Comparison of ENCODE assay signal across 8 cellular contexts in genomic region chr17:38428150-38428642, GRCh38. TPM values are rescaled to one million over a fixed set of nuclear protein-coding genes. Genes with fewer than 3 reads are reported as not detected.
DNase-seq lines count a peak whose midpoint lies in the region; ATAC-seq, FAIRE-seq and TF ChIP-seq lines count a peak whose summit lies in the region.

A gene with protein sequence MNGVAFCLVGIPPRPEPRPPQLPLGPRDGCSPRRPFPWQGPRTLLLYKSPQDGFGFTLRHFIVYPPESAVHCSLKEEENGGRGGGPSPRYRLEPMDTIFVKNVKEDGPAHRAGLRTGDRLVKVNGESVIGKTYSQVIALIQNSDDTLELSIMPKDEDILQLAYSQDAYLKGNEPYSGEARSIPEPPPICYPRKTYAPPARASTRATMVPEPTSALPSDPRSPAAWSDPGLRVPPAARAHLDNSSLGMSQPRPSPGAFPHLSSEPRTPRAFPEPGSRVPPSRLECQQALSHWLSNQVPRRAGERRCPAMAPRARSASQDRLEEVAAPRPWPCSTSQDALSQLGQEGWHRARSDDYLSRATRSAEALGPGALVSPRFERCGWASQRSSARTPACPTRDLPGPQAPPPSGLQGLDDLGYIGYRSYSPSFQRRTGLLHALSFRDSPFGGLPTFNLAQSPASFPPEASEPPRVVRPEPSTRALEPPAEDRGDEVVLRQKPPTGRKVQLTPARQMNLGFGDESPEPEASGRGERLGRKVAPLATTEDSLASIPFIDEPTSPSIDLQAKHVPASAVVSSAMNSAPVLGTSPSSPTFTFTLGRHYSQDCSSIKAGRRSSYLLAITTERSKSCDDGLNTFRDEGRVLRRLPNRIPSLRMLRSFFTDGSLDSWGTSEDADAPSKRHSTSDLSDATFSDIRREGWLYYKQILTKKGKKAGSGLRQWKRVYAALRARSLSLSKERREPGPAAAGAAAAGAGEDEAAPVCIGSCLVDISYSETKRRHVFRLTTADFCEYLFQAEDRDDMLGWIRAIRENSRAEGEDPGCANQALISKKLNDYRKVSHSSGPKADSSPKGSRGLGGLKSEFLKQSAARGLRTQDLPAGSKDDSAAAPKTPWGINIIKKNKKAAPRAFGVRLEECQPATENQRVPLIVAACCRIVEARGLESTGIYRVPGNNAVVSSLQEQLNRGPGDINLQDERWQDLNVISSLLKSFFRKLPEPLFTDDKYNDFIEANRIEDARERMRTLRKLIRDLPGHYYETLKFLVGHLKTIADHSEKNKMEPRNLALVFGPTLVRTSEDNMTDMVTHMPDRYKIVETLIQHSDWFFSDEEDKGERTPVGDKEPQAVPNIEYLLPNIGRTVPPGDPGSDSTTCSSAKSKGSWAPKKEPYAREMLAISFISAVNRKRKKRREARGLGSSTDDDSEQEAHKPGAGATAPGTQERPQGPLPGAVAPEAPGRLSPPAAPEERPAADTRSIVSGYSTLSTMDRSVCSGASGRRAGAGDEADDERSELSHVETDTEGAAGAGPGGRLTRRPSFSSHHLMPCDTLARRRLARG (N-terminal part only) (plus strand): TSS chr17:38428464. CDS start chr17:38428486, 22 bp downstream.

- no peaks in the 10 kb centered on the region for H3K27me3 ChIP-seq in dorsolateral prefrontal cortex

- ATAC-seq in left colon (peak; percentile 53), HG03521 (IDR thresholded peaks at IDR 0.05; ENCODE audit: unreplicated experiment) (no peak)

- intact Hi-C loops in dorsolateral prefrontal cortex (cut with DNase I), result loop anchor here (5.0 to 10.0 kb wide), 3 partner anchors 39 to 237 kb away; no protein-coding TSS in a partner anchor
- intact Hi-C loops in left colon (cut with DNase I, micrococcal nuclease), result no loop called here

- no peaks in the 10 kb centered on the region for H3K9me3 Mint-ChIP-seq in activated CD4-positive, alpha-beta T cell treated with anti-CD3 and anti-CD28 coated beads, Interleukin-2, amount 10 ng/mL, durations not matched to agents 7 days and 5 days

- POLR2A ChIA-PET in activated CD4-positive, alpha-beta T cell treated with anti-CD3 and anti-CD28 coated beads, Interleukin-2, amount 10 ng/mL, durations not matched to agents 7 days and 5 days (lab: Charles Lee), result no interaction called here

- peak within 1 kb of the TSS; percentile 92 to 100 (median 98) for H3K27ac ChIP-seq in dorsolateral prefrontal cortex

- H3K4me3 Mint-ChIP-seq in activated CD4-positive, alpha-beta T cell treated with anti-CD3 and anti-CD28 coated beads, Interleukin-2, amount 10 ng/mL, durations not matched to agents 7 days and 5 days, result peak within 1 kb of the TSS; percentile 58

- no peaks in the 10 kb centered on the region for H3K36me3 Mint-ChIP-seq in activated CD4-positive, alpha-beta T cell treated with anti-CD3 and anti-CD28 coated beads, Interleukin-2, amount 10 ng/mL, durations not matched to agents 7 days and 5 days (ENCODE audit: low read depth)

- H3K27ac Mint-ChIP-seq in activated CD4-positive, alpha-beta T cell treated with anti-CD3 and anti-CD28 coated beads, Interleukin-2, amount 10 ng/mL, durations not matched to agents 7 days and 5 days, result no peak within 1 kb of the TSS

- H3K4me3 ChIP-seq in dorsolateral prefrontal cortex, result peak within 1 kb of the TSS; percentile 59 to 97 (median 85)

- FAIRE-seq in HTR-8/SVneo (lab: Jason Lieb, UNC), result no peak

- CTCF ChIA-PET in activated CD4-positive, alpha-beta T cell treated with anti-CD3 and anti-CD28 coated beads, Interleukin-2, amount 10 ng/mL, durations not matched to agents 7 days and 5 days (lab: Charles Lee), result interaction anchor here (0.8 to 1.3 kb wide), 2 partner anchors 10 to 14 kb away, joined by 3 to 5 read pairs; no protein-coding TSS in a partner anchor

- DNase-seq in AG20443 (ENCODE audit: low spot score) (peak; percentile 93), HTR-8/SVneo (ENCODE audit: insufficient read length, low spot score) (peak; percentile 91), dorsolateral prefrontal cortex (peak; percentile 57 to 85 (median 74)), left colon (peak; percentile 50 to 62), NK-92 (lab: John Stamatoyannopoulos, UW; ENCODE audit: unreplicated experiment) (no peak)
- peak; percentile 15 for DNase-seq in activated CD4-positive, alpha-beta T cell treated with anti-CD3 and anti-CD28 coated beads, Interleukin-2, amount 10 ng/mL, durations not matched to agents 7 days and 5 days
- DNase-seq in stimulated activated CD4-positive, alpha-beta T cell treated with anti-CD3 and anti-CD28 coated beads, Interleukin-1b, Interleukin-23, amount 100 ng/mL, for 4 hours (ENCODE audit: low read depth in 2 of 2), result peak; percentile 25 to 36

- peaks cover 26% of the 10 kb centered on the region for H3K27me3 Mint-ChIP-seq in activated CD4-positive, alpha-beta T cell treated with anti-CD3 and anti-CD28 coated beads, Interleukin-2, amount 10 ng/mL, durations not matched to agents 7 days and 5 days

- TF ChIP-seq CTCF in dorsolateral prefrontal cortex (IDR thresholded peaks at IDR 0.05 in 54 of 56, conservative IDR thresholded peaks at IDR 0.05 in 2 of 56; ENCODE audit: low read depth in 1 of 56, partially characterized antibody in 56 of 56), result peak in 5 of 56 donors; percentile 8 to 28 (median 10)

- peaks cover 8% of the 10 kb centered on the region for H3K4me1 Mint-ChIP-seq in activated CD4-positive, alpha-beta T cell treated with anti-CD3 and anti-CD28 coated beads, Interleukin-2, amount 10 ng/mL, durations not matched to agents 7 days and 5 days

RNA-seq across cellular contexts. Expression of the gene that starts here (rescaled TPM):
- total RNA-seq in activated CD4-positive, alpha-beta T cell treated with anti-CD3 and anti-CD28 coated beads, Interleukin-2, amount 10 ng/mL, durations not matched to agents 7 days and 5 days, result under 1 TPM; 0.17 to 0.23 TPM
- total RNA-seq in dorsolateral prefrontal cortex (100 to 1,000 TPM in 109 of 120 experiments, 10 to 100 TPM in 11; 93.2 to 496 (median 159) TPM), left colon (10 to 100 TPM in 1 of 2 donors, 1 to 10 TPM in 1; 3.9 to 11.3 TPM)

Comparison
In these comparisons a context has a peak if more than half of its experiments do, and no peak if none do; other contexts are left out.
1. RNA of the gene that starts here (total RNA-seq): 93.2 to 496 TPM in dorsolateral prefrontal cortex; 3.9 to 11.3 TPM in left colon and 0.17 to 0.23 TPM in activated CD4-positive, alpha-beta T cell treated with anti-CD3 and anti-CD28 coated beads, Interleukin-2, amount 10 ng/mL, durations not matched to agents 7 days and 5 days; every median in the first group is over 4 times any median in the second.
2. Peak in DNase-seq in activated CD4-positive, alpha-beta T cell treated with anti-CD3 and anti-CD28 coated beads, Interleukin-2, amount 10 ng/mL, durations not matched to agents 7 days and 5 days; RNA of the gene not detected or under 1 TPM.
3. intact Hi-C loops: an anchor here in dorsolateral prefrontal cortex (5.0 to 10.0 kb wide); none called in left colon.